1 cellular context compared by ENCODE assay signal in genomic region chr13:27791146-27791900, GRCh38.
A peak's percentile ranks its signal among the peaks of the same experiment; 100 is the strongest.
TF ChIP-seq lines count a peak whose summit lies in the region.

No MANE protein-coding gene starts in this region.

TF ChIP-seq in HepG2, 621 proteins besides CTCF, POLR2A, EP300 and RAD21:
- TF ChIP-seq, protein P1, sequence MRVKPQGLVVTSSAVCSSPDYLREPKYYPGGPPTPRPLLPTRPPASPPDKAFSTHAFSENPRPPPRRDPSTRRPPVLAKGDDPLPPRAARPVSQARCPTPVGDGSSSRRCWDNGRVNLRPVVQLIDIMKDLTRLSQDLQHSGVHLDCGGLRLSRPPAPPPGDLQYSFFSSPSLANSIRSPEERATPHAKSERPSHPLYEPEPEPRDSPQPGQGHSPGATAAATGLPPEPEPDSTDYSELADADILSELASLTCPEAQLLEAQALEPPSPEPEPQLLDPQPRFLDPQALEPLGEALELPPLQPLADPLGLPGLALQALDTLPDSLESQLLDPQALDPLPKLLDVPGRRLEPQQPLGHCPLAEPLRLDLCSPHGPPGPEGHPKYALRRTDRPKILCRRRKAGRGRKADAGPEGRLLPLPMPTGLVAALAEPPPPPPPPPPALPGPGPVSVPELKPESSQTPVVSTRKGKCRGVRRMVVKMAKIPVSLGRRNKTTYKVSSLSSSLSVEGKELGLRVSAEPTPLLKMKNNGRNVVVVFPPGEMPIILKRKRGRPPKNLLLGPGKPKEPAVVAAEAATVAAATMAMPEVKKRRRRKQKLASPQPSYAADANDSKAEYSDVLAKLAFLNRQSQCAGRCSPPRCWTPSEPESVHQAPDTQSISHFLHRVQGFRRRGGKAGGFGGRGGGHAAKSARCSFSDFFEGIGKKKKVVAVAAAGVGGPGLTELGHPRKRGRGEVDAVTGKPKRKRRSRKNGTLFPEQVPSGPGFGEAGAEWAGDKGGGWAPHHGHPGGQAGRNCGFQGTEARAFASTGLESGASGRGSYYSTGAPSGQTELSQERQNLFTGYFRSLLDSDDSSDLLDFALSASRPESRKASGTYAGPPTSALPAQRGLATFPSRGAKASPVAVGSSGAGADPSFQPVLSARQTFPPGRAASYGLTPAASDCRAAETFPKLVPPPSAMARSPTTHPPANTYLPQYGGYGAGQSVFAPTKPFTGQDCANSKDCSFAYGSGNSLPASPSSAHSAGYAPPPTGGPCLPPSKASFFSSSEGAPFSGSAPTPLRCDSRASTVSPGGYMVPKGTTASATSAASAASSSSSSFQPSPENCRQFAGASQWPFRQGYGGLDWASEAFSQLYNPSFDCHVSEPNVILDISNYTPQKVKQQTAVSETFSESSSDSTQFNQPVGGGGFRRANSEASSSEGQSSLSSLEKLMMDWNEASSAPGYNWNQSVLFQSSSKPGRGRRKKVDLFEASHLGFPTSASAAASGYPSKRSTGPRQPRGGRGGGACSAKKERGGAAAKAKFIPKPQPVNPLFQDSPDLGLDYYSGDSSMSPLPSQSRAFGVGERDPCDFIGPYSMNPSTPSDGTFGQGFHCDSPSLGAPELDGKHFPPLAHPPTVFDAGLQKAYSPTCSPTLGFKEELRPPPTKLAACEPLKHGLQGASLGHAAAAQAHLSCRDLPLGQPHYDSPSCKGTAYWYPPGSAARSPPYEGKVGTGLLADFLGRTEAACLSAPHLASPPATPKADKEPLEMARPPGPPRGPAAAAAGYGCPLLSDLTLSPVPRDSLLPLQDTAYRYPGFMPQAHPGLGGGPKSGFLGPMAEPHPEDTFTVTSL (CRISPR knock-in tag; IDR thresholded peaks at IDR 0.05; ENCODE audit: borderline replicate concordance): no peak
- TF ChIP-seq EZH2 (conservative IDR thresholded peaks at IDR 0.05; ENCODE audit: low read depth, low read length) (0 out of 2 replicates have a peak, but pooled peaks have one; percentile 24), ZNF652 (CRISPR knock-in tag; IDR thresholded peaks at IDR 0.05; ENCODE audit: borderline replicate concordance, low read depth) (peak; percentile 81)
